8 cellular contexts compared by ENCODE assay signal in genomic region chr6:149749594-149750135, GRCh38. TPM values are rescaled to one million over a fixed set of nuclear protein-coding genes. Genes with fewer than 3 reads are reported as not detected.
DNase-seq lines count a peak whose midpoint lies in the region; ATAC-seq and TF ChIP-seq lines count a peak whose summit lies in the region.

Gene PCMT1 (plus strand): TSS chr6:149749741. CDS start chr6:149749902, 161 bp downstream.

- peak within 1 kb of the TSS; percentile 38 for H3K27ac ChIP-seq in PC-9
- peak within 1 kb of the TSS; percentile 72 for H3K27ac ChIP-seq in muscle layer of duodenum (ENCODE audit: low read length)

- peak within 1 kb of the TSS; percentile 87 for H3K4me2 ChIP-seq in PC-9

- H3K79me2 ChIP-seq in PC-9 (ENCODE audit: low read depth): peaks cover 66% of the 10 kb centered on the region

- H3K4me3 Mint-ChIP-seq in activated T-cell treated with anti-CD3 and anti-CD28 coated beads, Interleukin-2, amount 50 U/mL, for 4 hours: peak within 1 kb of the TSS; percentile 89

- H3K9me3 Mint-ChIP-seq in activated T-cell treated with anti-CD3 and anti-CD28 coated beads, Interleukin-2, amount 50 U/mL, for 4 hours: no peaks in the 10 kb centered on the region

- H3K27me3 Mint-ChIP-seq in activated T-cell treated with anti-CD3 and anti-CD28 coated beads, Interleukin-2, amount 50 U/mL, for 4 hours (ENCODE audit: low read depth): no peaks in the 10 kb centered on the region

- no peak for TF ChIP-seq CTCF in PC-9 (conservative IDR thresholded peaks at IDR 0.05)

- H3K9me3 ChIP-seq in PC-9 (ENCODE audit: insufficient read depth, low read depth) (no peaks in the 10 kb centered on the region), muscle layer of duodenum (ENCODE audit: control insufficient read depth in 1 of 2, low read length in 2 of 2) (no peaks in the 10 kb centered on the region)

- H2AFZ ChIP-seq in PC-9: peak within 1 kb of the TSS; percentile 99

- no TSS peak for BruUV-seq in PC-9 (replicated peaks; lab: Mats Ljungman, UMichigan)

- H3K36me3 Mint-ChIP-seq in activated T-cell treated with anti-CD3 and anti-CD28 coated beads, Interleukin-2, amount 50 U/mL, for 4 hours (ENCODE audit: insufficient read depth): no peaks in the 10 kb centered on the region

- POLR2A ChIA-PET in PC-9 (lab: Charles Lee; ENCODE audit: unreplicated experiment): interaction anchor here (0.6 kb wide), 1 partner anchor 989 kb away, joined by 5 read pairs; no protein-coding TSS in a partner anchor

- no peaks in the 10 kb centered on the region for H3K36me3 ChIP-seq in PC-9 (ENCODE audit: low read depth)
- H3K36me3 ChIP-seq in muscle layer of duodenum (ENCODE audit: control insufficient read depth in 1 of 2, insufficient read depth in 2 of 2, low read length in 2 of 2): no peaks in the 10 kb centered on the region

- DNase-seq in DMS53 (lab: John Stamatoyannopoulos, UW): peak; percentile 93
- DNase-seq in PC-9: peak; percentile 76 to 87
- DNase-seq in activated T-cell treated with anti-CD3 and anti-CD28 coated beads, Interleukin-2, amount 50 U/mL, for 4 hours: peak; percentile 84
- peak; percentile 75 to 88 for DNase-seq in stimulated activated CD8-positive, alpha-beta memory T cell treated with anti-CD3 and anti-CD28 coated beads, Interleukin-7, amount 100 ng/mL, for 4 hours (ENCODE audit: low read depth in 2 of 2)

- H3K9me2 ChIP-seq in PC-9 (ENCODE audit: insufficient read depth): no peaks in the 10 kb centered on the region

- peaks cover 18% of the 10 kb centered on the region for H4K20me1 ChIP-seq in PC-9 (ENCODE audit: insufficient read depth)

- TF ChIP-seq EP300 in Ishikawa (IDR thresholded peaks at IDR 0.05; ENCODE audit: borderline replicate concordance): no peak

- intact Hi-C loops in PC-9 (cut with micrococcal nuclease; ENCODE audit: unreplicated experiment): loop anchor here (10.0 kb wide), 1 partner anchor 205 kb away; the partner anchor contains the start of gene PPIL4

- peaks cover 31% of the 10 kb centered on the region for H3K4me1 Mint-ChIP-seq in activated T-cell treated with anti-CD3 and anti-CD28 coated beads, Interleukin-2, amount 50 U/mL, for 4 hours (ENCODE audit: low read depth)

- TF ChIP-seq RAD21 in Ishikawa (IDR thresholded peaks at IDR 0.05; ENCODE audit: low read depth): no peak

- H3K27me3 ChIP-seq in PC-9 (ENCODE audit: insufficient read depth, low read depth): no peaks in the 10 kb centered on the region
- no peaks in the 10 kb centered on the region for H3K27me3 ChIP-seq in muscle layer of duodenum (ENCODE audit: low read depth, low read length)

- peaks cover 10% of the 10 kb centered on the region; the same call in 1 of the 2 replicates for H3F3A ChIP-seq in PC-9 (ENCODE audit: insufficient read depth, low read depth)

- ATAC-seq in GM21619 (IDR thresholded peaks at IDR 0.05; ENCODE audit: unreplicated experiment) (peak; percentile 74), esophagus mucosa (peak; percentile 98)
- ATAC-seq in activated T-cell treated with anti-CD3 and anti-CD28 coated beads, Interleukin-2, amount 50 U/mL, for 4 hours: peak; percentile 80 to 82

- CTCF ChIA-PET in PC-9 (lab: Charles Lee): no interaction called here

- H3K4me3 ChIP-seq in PC-9 (peak within 1 kb of the TSS; percentile 72), muscle layer of duodenum (ENCODE audit: low read depth in 1 of 2, low read length in 2 of 2) (peak within 1 kb of the TSS; percentile 82 to 99)

- peaks cover 16% of the 10 kb centered on the region for H3K4me1 ChIP-seq in PC-9 (replicated peaks; ENCODE audit: insufficient read depth)
- H3K4me1 ChIP-seq in muscle layer of duodenum (ENCODE audit: control insufficient read depth in 1 of 2, insufficient read depth in 2 of 2, low read length in 2 of 2): peaks cover 0 to 34% of the 10 kb centered on the region in 2 donors

TF ChIP-seq in Ishikawa, 13 proteins besides CTCF, POLR2A, EP300 and RAD21:
- TF ChIP-seq CREB1 (IDR thresholded peaks at IDR 0.05; ENCODE audit: low read depth) (no peak), CEBPB (IDR thresholded peaks at IDR 0.05) (no peak; the same call in 1 of the 2 replicates), YY1 (IDR thresholded peaks at IDR 0.05; ENCODE audit: low read depth) (peak; percentile 73; the same call in 1 of the 2 replicates), ZBTB7A (IDR thresholded peaks at IDR 0.05; ENCODE audit: low read depth) (no peak), TAF1 (IDR thresholded peaks at IDR 0.05; ENCODE audit: low read depth) (peak; percentile 83; the same call in 1 of the 2 replicates), USF1 (IDR thresholded peaks at IDR 0.05) (no peak), NFIC (IDR thresholded peaks at IDR 0.05) (no peak; the same call in 1 of the 2 replicates), TEAD4 (IDR thresholded peaks at IDR 0.05) (no peak), MAX (IDR thresholded peaks at IDR 0.05) (peak; percentile 76), TCF12 (IDR thresholded peaks at IDR 0.05; ENCODE audit: low read depth) (no peak), EGR1 (IDR thresholded peaks at IDR 0.05) (0 out of 2 replicates have a peak, but pooled peaks have one; percentile 20), REST (IDR thresholded peaks at IDR 0.05; ENCODE audit: low read depth) (no peak), FOXM1 (IDR thresholded peaks at IDR 0.05; ENCODE audit: borderline replicate concordance, low read depth) (no peak)

RNA-seq across cellular contexts. Expression of gene PCMT1, which starts in this region (rescaled TPM):
- total RNA-seq in PC-9 (2021): 39.0 and 50.5 TPM in 2 replicates
- 10 to 100 TPM; 85.0 to 87.4 (median 87.1) TPM for total RNA-seq in activated T-cell treated with anti-CD3 and anti-CD28 coated beads, Interleukin-2, amount 50 U/mL, for 4 hours
- total RNA-seq in esophagus mucosa: 43.3 TPM

Comparison
In these comparisons a context has a peak if more than half of its experiments do, and no peak if none do; other contexts are left out.
1. Peak in every context shown above with its lines: DNase-seq, ATAC-seq, H3K4me3 ChIP-seq and H3K27ac ChIP-seq.